20 cellular contexts compared by ENCODE assay signal in the genomic region with DNA sequence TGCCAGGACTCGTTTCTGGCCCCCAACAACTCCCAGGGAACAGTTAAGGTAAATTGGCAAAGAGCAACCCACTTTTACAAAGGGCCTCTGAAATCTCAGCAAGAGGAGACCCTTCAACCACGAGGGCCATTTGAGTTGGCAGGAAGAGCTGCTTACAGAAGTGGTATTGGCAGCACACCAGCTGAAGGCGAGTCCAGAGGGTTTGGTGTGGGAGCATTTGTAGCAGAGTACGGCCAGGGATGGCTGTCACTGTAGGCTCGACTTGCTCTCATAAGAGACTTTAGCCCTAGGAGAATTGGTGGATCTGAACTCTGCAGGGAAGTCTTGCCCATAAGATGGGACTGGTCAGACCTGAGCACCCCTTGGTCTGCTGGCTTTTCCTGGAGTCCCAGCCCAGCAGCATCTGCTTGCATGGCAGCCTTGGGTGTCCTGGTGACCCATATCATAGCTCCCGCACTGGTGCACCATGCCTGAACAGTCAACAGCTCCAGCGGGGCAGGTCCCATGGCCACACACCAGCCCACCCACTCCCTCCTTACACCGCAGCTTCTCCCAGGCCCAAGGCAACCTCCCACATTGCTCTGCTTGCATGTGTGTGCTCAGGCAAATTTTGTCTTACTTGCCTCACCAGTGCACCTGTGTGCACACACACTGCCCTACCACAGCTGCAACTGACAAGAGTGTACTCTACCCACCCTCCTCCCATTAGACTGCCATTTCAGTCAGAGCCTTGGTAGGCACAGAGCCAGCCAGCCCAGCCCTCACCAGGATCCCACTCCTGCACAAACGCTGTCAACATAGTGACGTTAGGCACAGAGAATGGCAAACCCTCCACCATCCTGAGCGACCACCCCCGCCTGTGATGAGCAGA.
A peak's percentile ranks its signal among the peaks of the same experiment; 100 is the strongest.
DNase-seq lines count a peak whose midpoint lies in the region; ATAC-seq and TF ChIP-seq lines count a peak whose summit lies in the region.
"Had no signal": no experiment of that assay in that cellular context is flagged by ENCODE, and none has a peak within 500 bp of the region (broad histone marks: within the 10 kb centered on the region; RNA-seq: fewer than 3 reads in every experiment).

No MANE protein-coding gene starts in this region.

- peaks cover 21% of the 10 kb centered on the region for H3K9me3 Mint-ChIP-seq in chondrocyte (ENCODE audit: low read depth)
- peaks cover 16% of the 10 kb centered on the region for H3K9me3 Mint-ChIP-seq in endodermal cell

- no peak overlapping the region for H3K4me3 ChIP-seq in endodermal cell (ENCODE audit: low read length)
- H3K4me3 ChIP-seq: esophagus muscularis mucosa, psoas muscle, suprapubic skin had no signal

- peak; percentile 41 for ATAC-seq in omental fat pad (ENCODE audit: low FRiP score)
- no peak for ATAC-seq in GM19467 (IDR thresholded peaks at IDR 0.05; ENCODE audit: unreplicated experiment)
- ATAC-seq: psoas muscle had no signal

- no peaks in the 10 kb centered on the region for H3K4me1 ChIP-seq in endodermal cell (ENCODE audit: control insufficient read depth, insufficient read depth, low read length)
- H3K4me1 ChIP-seq: esophagus muscularis mucosa, psoas muscle, suprapubic skin had no signal

- no peaks in the 10 kb centered on the region for H3K27me3 ChIP-seq in endodermal cell (ENCODE audit: control insufficient read depth, insufficient read depth, low read length, poor library complexity, severe bottlenecking)
- H3K27me3 ChIP-seq: esophagus muscularis mucosa, suprapubic skin had no signal

- H3K27me3 Mint-ChIP-seq in chondrocyte (ENCODE audit: low read depth), result no peaks in the 10 kb centered on the region
- H3K27me3 Mint-ChIP-seq in endodermal cell (ENCODE audit: insufficient read depth), result no peaks in the 10 kb centered on the region
- H3K27me3 Mint-ChIP-seq: CD4-positive, alpha-beta T cell had no signal

- WGBS in endodermal cell (ENCODE audit: insufficient coverage in 1 of 2, insufficient read length in 1 of 2), 2 experiments, result 87% methylated on average over 5 to 12 of the region's 12 CpGs

- no peaks in the 10 kb centered on the region for H3K9me3 ChIP-seq in endodermal cell (ENCODE audit: control insufficient read depth, low read length)
- H3K9me3 ChIP-seq: psoas muscle had no signal

- H3K4me3 Mint-ChIP-seq in chondrocyte (ENCODE audit: unreplicated experiment) (no peak overlapping the region), endodermal cell (no peak overlapping the region)
- H3K4me3 Mint-ChIP-seq: CD4-positive, alpha-beta T cell; naive thymus-derived CD8-positive, alpha-beta T cell had no signal

- H3K9ac ChIP-seq in endodermal cell (ENCODE audit: extremely low read depth, low read length, poor library complexity, severe bottlenecking), result no peak overlapping the region

- no peak overlapping the region for H3K27ac Mint-ChIP-seq in chondrocyte (ENCODE audit: unreplicated experiment)
- H3K27ac Mint-ChIP-seq in endodermal cell, result no peak overlapping the region
- H3K27ac Mint-ChIP-seq: CD4-positive, alpha-beta T cell; naive thymus-derived CD8-positive, alpha-beta T cell had no signal

- H3K36me3 Mint-ChIP-seq in chondrocyte (ENCODE audit: low read depth), result peaks cover 12% of the 10 kb centered on the region
- H3K36me3 Mint-ChIP-seq in endodermal cell (ENCODE audit: low read depth), result no peaks in the 10 kb centered on the region

- no peak overlapping the region for H3K27ac ChIP-seq in endodermal cell (ENCODE audit: low read depth, low read length)
- H3K27ac ChIP-seq: esophagus muscularis mucosa, psoas muscle, suprapubic skin had no signal

- TF ChIP-seq CTCF in chondrocyte (IDR thresholded peaks at IDR 0.05), result no peak
- TF ChIP-seq CTCF in omental fat pad (IDR thresholded peaks at IDR 0.05), result no peak
- no peak for TF ChIP-seq CTCF in endodermal cell (conservative IDR thresholded peaks at IDR 0.05)

- H3K4me1 Mint-ChIP-seq in chondrocyte (ENCODE audit: low read depth), result no peaks in the 10 kb centered on the region
- H3K4me1 Mint-ChIP-seq in endodermal cell, result no peaks in the 10 kb centered on the region
- H3K4me1 Mint-ChIP-seq: naive thymus-derived CD8-positive, alpha-beta T cell had no signal

- H3K36me3 ChIP-seq in endodermal cell (ENCODE audit: control insufficient read depth, insufficient read depth, low read length), result no peaks in the 10 kb centered on the region
- H3K36me3 ChIP-seq: esophagus muscularis mucosa, suprapubic skin had no signal

- DNase-seq in Ammon's horn (ENCODE audit: low spot score) (peak; percentile 14), NCI-H1105 (lab: John Stamatoyannopoulos, UW) (peak; percentile 24), chondrocyte (ENCODE audit: low spot score) (peak; percentile 62), omental fat pad (ENCODE audit: low spot score) (no peak), Kasumi-1 (lab: John Stamatoyannopoulos, UW) (no peak), endodermal cell (no peak)
- DNase-seq: activated CD4-positive, alpha-beta T cell treated with anti-CD3 and anti-CD28 coated beads, Interleukin-2, amount 50 U/mL, for 1 hour; activated naive CD4-positive, alpha-beta T cell treated with Interleukin-2 at 50 U/mL for 16 hours; CD4-positive, alpha-beta T cell; DMS153; effector CD8-positive, alpha-beta T cell; mammary epithelial cell; naive thymus-derived CD8-positive, alpha-beta T cell; NCI-H1694; NCI-H345; stimulated activated CD8-positive, alpha-beta memory T cell treated with anti-CD3 and anti-CD28 coated beads, Interleukin-4, amount 100 ng/mL, for 48 hours had no signal

Comparison
In these comparisons a context has a peak if more than half of its experiments do, and no peak if none do; other contexts are left out.
1. DNase-seq: peak in Ammon's horn (single experiment), NCI-H1105 (single experiment) and chondrocyte (single experiment); none in omental fat pad (single experiment), Kasumi-1 (0 of 2) and endodermal cell (single experiment).